Comparison of ENCODE assay signal across 22 cellular contexts in genomic region chr5:177066227-177066626, GRCh38. TPM values are rescaled to one million over a fixed set of nuclear protein-coding genes. Genes with fewer than 3 reads are reported as not detected.
DNase-seq lines count a peak whose midpoint lies in the region; ATAC-seq and TF ChIP-seq lines count a peak whose summit lies in the region.
"Had no signal": no experiment of that assay in that cellular context is flagged by ENCODE, and none has a peak within 500 bp of the region (broad histone marks: within the 10 kb centered on the region; RNA-seq: fewer than 3 reads in every experiment).

No MANE protein-coding gene starts in this region.

- no peak overlapping the region for H3K9ac ChIP-seq in IMR-90 (ENCODE audit: low read depth, low read length)

- no peaks in the 10 kb centered on the region for H3K27me3 Mint-ChIP-seq in memory B cell
- no peaks in the 10 kb centered on the region for H3K27me3 Mint-ChIP-seq in stimulated activated naive B cell treated with anti-CD40 and anti-IgM and Interleukin-4, amounts not matched to agents 10 μg/mL and 1 μg/mL and 100 μg/mL, for 72 hours

- intact Hi-C loops in IMR-90 (cut with micrococcal nuclease) (no loop called here), spleen (cut with DNase I; ENCODE audit: low total_unique reads) (no loop called here)

- 0 out of 2 replicates have a peak, but pooled peaks have one; percentile 19 for ATAC-seq in IMR-90 (ENCODE audit: low read depth)
- ATAC-seq in memory B cell (ENCODE audit: low read depth) = no peak
- ATAC-seq in GM21825 (IDR thresholded peaks at IDR 0.05; ENCODE audit: unreplicated experiment) = no peak
- no peak for ATAC-seq in stimulated activated naive B cell treated with anti-CD40 and anti-IgM and Interleukin-4, amounts not matched to agents 10 μg/mL and 1 μg/mL and 100 μg/mL, for 72 hours (replicated peaks)
- ATAC-seq in GM19467 (IDR thresholded peaks at IDR 0.05; ENCODE audit: unreplicated experiment) = no peak
- ATAC-seq: A549 had no signal

- no peak overlapping the region for H4K91ac ChIP-seq in IMR-90 (ENCODE audit: insufficient read depth, low read depth, low read length)

- no peak overlapping the region for H2BK120ac ChIP-seq in IMR-90 (ENCODE audit: low read depth, low read length)

- H4K20me1 ChIP-seq in IMR-90 (ENCODE audit: insufficient read depth, low read length) = no peaks in the 10 kb centered on the region

- DNase-seq in EH (ENCODE audit: low read depth) = peak; percentile 19
- DNase-seq in IMR-90 = peak; percentile 32
- peak; percentile 26 for DNase-seq in epithelial cell of esophagus (ENCODE audit: low read depth)
- no peak for DNase-seq in memory B cell (ENCODE audit: low spot score in 2 of 2)
- no peak for DNase-seq in spleen
- DNase-seq in stimulated activated naive B cell treated with anti-CD40 and anti-IgM and Interleukin-4, amounts not matched to agents 10 μg/mL and 1 μg/mL and 100 μg/mL, for 72 hours = no peak
- DNase-seq: BE2C, COR-L47, DMS79, Kasumi-1, MG63, NCI-H1417, NCI-H1694 treated with DMSO at 0.1 percent for 48 hours, NCI-H2081 treated with DMSO at 0.1 percent for 48 hours, NCI-H446, NCI-H526, OCI-M1, SHP77 had no signal

- H2BK15ac ChIP-seq in IMR-90 (ENCODE audit: low read depth, low read length) = no peak overlapping the region

- H3K4me3 Mint-ChIP-seq in memory B cell = no peak overlapping the region
- H3K4me3 Mint-ChIP-seq in stimulated activated naive B cell treated with anti-CD40 and anti-IgM and Interleukin-4, amounts not matched to agents 10 μg/mL and 1 μg/mL and 100 μg/mL, for 72 hours = no peak overlapping the region

- H3K27ac ChIP-seq in IMR-90 (ENCODE audit: insufficient read depth, low read length) (no peak overlapping the region), spleen (no peak overlapping the region)
- H3K27ac ChIP-seq: A549, SK-N-MC had no signal

- TF ChIP-seq POLR2A in IMR-90 (IDR thresholded peaks at IDR 0.05; ENCODE audit: low read depth, low read length) (no peak), spleen (IDR thresholded peaks at IDR 0.05) (no peak)

- peaks cover 29% of the 10 kb centered on the region for H3K36me3 ChIP-seq in IMR-90 (ENCODE audit: control insufficient read depth, insufficient read depth, low read length)
- H3K36me3 ChIP-seq in spleen = peaks cover 0 to 77% (median 32%) of the 10 kb centered on the region in 6 donors

- no peak overlapping the region for H4K8ac ChIP-seq in IMR-90 (ENCODE audit: low read depth in 2 of 2, low read length in 2 of 2)

- H3K56ac ChIP-seq in IMR-90 (ENCODE audit: extremely low read depth, insufficient read depth, low read length) = no peak overlapping the region

- H3K4me1 ChIP-seq in IMR-90 (ENCODE audit: control insufficient read depth, insufficient read depth, low read length) (peaks cover 5% of the 10 kb centered on the region), spleen (peaks cover 0 to 8% (median 2%) of the 10 kb centered on the region in 6 donors)
- H3K4me1 ChIP-seq: A549, BE2C had no signal

- no peak for TF ChIP-seq RAD21 in IMR-90 (IDR thresholded peaks at IDR 0.05; ENCODE audit: low read length)

- no peak overlapping the region for H3K4ac ChIP-seq in IMR-90 (ENCODE audit: low read depth, low read length)

- H3K4me1 Mint-ChIP-seq in memory B cell = peaks cover 26% of the 10 kb centered on the region
- H3K4me1 Mint-ChIP-seq in stimulated activated naive B cell treated with anti-CD40 and anti-IgM and Interleukin-4, amounts not matched to agents 10 μg/mL and 1 μg/mL and 100 μg/mL, for 72 hours = peaks cover 11 to 16% of the 10 kb centered on the region in 2 donors

- peaks cover 9% of the 10 kb centered on the region; the same call in 1 of the 2 replicates for H3K9me1 ChIP-seq in IMR-90 (ENCODE audit: insufficient read depth, low read length)

- H3K79me1 ChIP-seq in IMR-90 (ENCODE audit: low read depth in 1 of 2, low read length in 2 of 2) = no peaks in the 10 kb centered on the region

- H3K9me3 ChIP-seq in IMR-90 (ENCODE audit: control insufficient read depth, insufficient read depth, low read length) = no peaks in the 10 kb centered on the region
- H3K9me3 ChIP-seq in spleen = no peaks in the 10 kb centered on the region
- H3K9me3 ChIP-seq: A549, BE2C, MG63 had no signal

- no peaks in the 10 kb centered on the region for H3K9me3 Mint-ChIP-seq in memory B cell
- no peaks in the 10 kb centered on the region for H3K9me3 Mint-ChIP-seq in stimulated activated naive B cell treated with anti-CD40 and anti-IgM and Interleukin-4, amounts not matched to agents 10 μg/mL and 1 μg/mL and 100 μg/mL, for 72 hours

- H3K4me3 ChIP-seq in IMR-90 (ENCODE audit: insufficient read depth, low read depth, low read length) (no peak overlapping the region), epithelial cell of esophagus (ENCODE audit: low read length) (no peak overlapping the region), spleen (no peak overlapping the region)
- H3K4me3 ChIP-seq: A549, MG63, SK-N-MC had no signal

- TF ChIP-seq CTCF in IMR-90 (conservative IDR thresholded peaks at IDR 0.05; ENCODE audit: low read depth, low read length) = no peak
- no peak for TF ChIP-seq CTCF in epithelial cell of esophagus (IDR thresholded peaks at IDR 0.05; ENCODE audit: insufficient read depth, low read depth, low read length, missing control alignments)
- TF ChIP-seq CTCF in spleen (IDR thresholded peaks at IDR 0.05 in 8 of 11, conservative IDR thresholded peaks at IDR 0.05 in 3 of 11) = no peak

- POLR2A ChIA-PET in IMR-90 (lab: Charles Lee; ENCODE audit: unreplicated experiment) = no interaction called here

- H3K27me3 ChIP-seq in IMR-90 (ENCODE audit: control insufficient read depth, insufficient read depth, low read length) (no peaks in the 10 kb centered on the region), spleen (replicated peaks in 1 of 7) (no peaks in the 10 kb centered on the region)
- H3K27me3 ChIP-seq: BE2C had no signal

- peak overlapping the region; percentile 78 for H3K27ac Mint-ChIP-seq in memory B cell
- H3K27ac Mint-ChIP-seq in stimulated activated naive B cell treated with anti-CD40 and anti-IgM and Interleukin-4, amounts not matched to agents 10 μg/mL and 1 μg/mL and 100 μg/mL, for 72 hours = no peak overlapping the region

- WGBS in IMR-90 (ENCODE audit: extremely low coverage in 2 of 2, insufficient read length in 1 of 2), 2 experiments = no CpG with 5 or more reads among the region's 2 CpGs
- WGBS in spleen, 5 donors = 91 to 95% (median 94%) methylated on average over 2 of the region's 2 CpGs

- H2AFZ ChIP-seq in IMR-90 (replicated peaks; ENCODE audit: low read length, poor library complexity) = no peak overlapping the region

- peaks cover 6% of the 10 kb centered on the region for H3K36me3 Mint-ChIP-seq in memory B cell
- H3K36me3 Mint-ChIP-seq in stimulated activated naive B cell treated with anti-CD40 and anti-IgM and Interleukin-4, amounts not matched to agents 10 μg/mL and 1 μg/mL and 100 μg/mL, for 72 hours = peaks cover 22 to 43% of the 10 kb centered on the region in 2 donors

- no peak overlapping the region for H2AK5ac ChIP-seq in IMR-90 (ENCODE audit: low read depth, low read length)

- in situ Hi-C loops in IMR-90 (cut with MboI; ENCODE audit: low sequenced_read_pairs) = no loop called here

- CTCF ChIA-PET in IMR-90 (lab: Yijun Ruan, JAX) = interaction anchor here (0.6 to 1.4 kb wide), 3 partner anchors 45 to 406 kb away, joined by 3 to 4 read pairs (median 3); no protein-coding TSS in a partner anchor

- H3K18ac ChIP-seq in IMR-90 (ENCODE audit: low read depth, low read length) = no peak overlapping the region

- dilution Hi-C loops in IMR-90 (cut with HindIII; ENCODE audit: low sequenced_read_pairs, unreplicated experiment) = no loop called here

- no peak overlapping the region for H3K23ac ChIP-seq in IMR-90 (ENCODE audit: low read depth, low read length)

- no peak overlapping the region for H4K5ac ChIP-seq in IMR-90 (ENCODE audit: low read depth, low read length)

- H3K14ac ChIP-seq in IMR-90 (replicated peaks; ENCODE audit: low read depth, low read length) = no peak overlapping the region

- no peak overlapping the region for H2BK20ac ChIP-seq in IMR-90 (ENCODE audit: low read depth, low read length)

- no peak overlapping the region for H2AK9ac ChIP-seq in IMR-90 (replicated peaks; ENCODE audit: low read depth, low read length, poor library complexity)

- no peak overlapping the region for H3K4me2 ChIP-seq in IMR-90 (ENCODE audit: low read depth, low read length)
- H3K4me2 ChIP-seq: A549 had no signal

- no peak overlapping the region for H2BK5ac ChIP-seq in IMR-90 (ENCODE audit: low read depth, low read length, poor library complexity, severe bottlenecking)

- BruUV-seq in IMR-90 (replicated peaks; lab: Mats Ljungman, UMichigan) = no TSS peak

TF ChIP-seq in IMR-90, 13 proteins besides CTCF, POLR2A, EP300 and RAD21 (continues in another document):
- TF ChIP-seq ELK1 (IDR thresholded peaks at IDR 0.05; ENCODE audit: borderline replicate concordance, low read depth, low read length) (no peak), MAZ (IDR thresholded peaks at IDR 0.05; ENCODE audit: borderline replicate concordance, low read depth, low read length) (no peak)

RNA-seq across cellular contexts. Expression of gene FGFR4, which starts 20.5 kb away (rescaled TPM):
- total RNA-seq in IMR-90 (2012; rRNA removed) (0.90 and 1.7 TPM in 2 replicates), spleen (10 to 100 TPM; 10.1 to 41.6 (median 28.9) TPM)
- polyA plus RNA-seq in IMR-90 (2012; rRNA removed) (2.4 TPM in 2 replicates), spleen (10 to 100 TPM in 2 of 3 donors, 1 to 10 TPM in 1; 5.2 to 23.4 (median 15.4) TPM)
- polyA plus RNA-seq in IMR-90 (2012; cell fraction: cytosol; rRNA removed) = 2.5 TPM in 2 replicates
- polyA plus RNA-seq in IMR-90 (2012; cell fraction: nucleus; rRNA removed; ENCODE audit: low replicate concordance) = 5.8 and 8.5 TPM in 2 replicates

RNA-seq across cellular contexts. Expression of gene ZNF346, which starts 43.7 kb away (rescaled TPM):
- total RNA-seq in IMR-90 (2012; rRNA removed) (14.7 and 15.1 TPM in 2 replicates), spleen (10 to 100 TPM; 19.1 to 36.3 (median 27.7) TPM)
- polyA plus RNA-seq in IMR-90 (2012; rRNA removed) (15.7 and 17.0 TPM in 2 replicates), spleen (1 to 10 TPM; 5.9 to 9.7 (median 7.3) TPM)
- polyA plus RNA-seq in IMR-90 (2012; cell fraction: cytosol; rRNA removed) = 10.1 and 10.8 TPM in 2 replicates
- 18.8 and 24.7 TPM in 2 replicates for polyA plus RNA-seq in IMR-90 (2012; cell fraction: nucleus; rRNA removed; ENCODE audit: low replicate concordance)

RNA-seq across cellular contexts. Expression of gene UIMC1, which starts 59.6 kb away (rescaled TPM):
- 23.1 and 27.6 TPM in 2 replicates for total RNA-seq in IMR-90 (2012; rRNA removed)
- 15.7 and 19.5 TPM in 2 replicates for polyA plus RNA-seq in IMR-90 (2012; rRNA removed)
- polyA plus RNA-seq in IMR-90 (2012; cell fraction: cytosol; rRNA removed) = 4.3 and 9.8 TPM in 2 replicates
- 5.1 and 39.3 TPM in 2 replicates for polyA plus RNA-seq in IMR-90 (2012; cell fraction: nucleus; rRNA removed; ENCODE audit: low replicate concordance)
- 10 to 100 TPM; 41.4 to 81.8 (median 58.3) TPM for total RNA-seq in spleen
- polyA plus RNA-seq in spleen = 10 to 100 TPM; 34.4 to 41.0 (median 39.6) TPM

Comparison
In these comparisons a context has a peak if more than half of its experiments do, and no peak if none do; other contexts are left out.
1. DNase-seq: peak in EH (single experiment), IMR-90 (single experiment) and epithelial cell of esophagus (single experiment); none in memory B cell (0 of 2), spleen (single experiment) and stimulated activated naive B cell treated with anti-CD40 and anti-IgM and Interleukin-4, amounts not matched to agents 10 μg/mL and 1 μg/mL and 100 μg/mL, for 72 hours (single experiment).